Comparison of ENCODE assay signal across 11 cellular contexts in genomic region chr2:60213865-60214657, GRCh38.
A peak's percentile ranks its signal among the peaks of the same experiment; 100 is the strongest.
DNase-seq lines count a peak whose midpoint lies in the region; ATAC-seq and TF ChIP-seq lines count a peak whose summit lies in the region.
"Had no signal": no experiment of that assay in that cellular context is flagged by ENCODE, and none has a peak within 500 bp of the region (broad histone marks: within the 10 kb centered on the region; RNA-seq: fewer than 3 reads in every experiment).

No MANE protein-coding gene starts in this region.

- H3K4me1 Mint-ChIP-seq in osteocyte (ENCODE audit: unreplicated experiment): no peaks in the 10 kb centered on the region
- H3K4me1 Mint-ChIP-seq: activated CD4-positive, alpha-beta memory T cell treated with anti-CD3 and anti-CD28 coated beads, Interleukin-2, amount 10 ng/mL, durations not matched to agents 7 days and 5 days had no signal

- no peak overlapping the region for H2BK5ac ChIP-seq in mesendoderm (ENCODE audit: low read length)

- no peaks in the 10 kb centered on the region for H3K79me1 ChIP-seq in mesendoderm (ENCODE audit: low read length)

- peak; percentile 74 for DNase-seq in D341Med (ENCODE audit: low spot score)
- DNase-seq in MG63: peak; percentile 9
- DNase-seq in astrocyte of the hippocampus (ENCODE audit: low read depth, low spot score): peak; percentile 26
- peak; percentile 67 for DNase-seq in mesendoderm
- DNase-seq in stimulated activated CD8-positive, alpha-beta memory T cell treated with anti-CD3 and anti-CD28 coated beads, Interleukin-4, amount 100 ng/mL, for 48 hours: no peak
- no peak for DNase-seq in NAMALWA (ENCODE audit: low spot score)
- no peak for DNase-seq in osteocyte (ENCODE audit: extremely low spot score, unreplicated experiment)
- DNase-seq: activated CD4-positive, alpha-beta memory T cell treated with anti-CD3 and anti-CD28 coated beads, Interleukin-2, amount 10 ng/mL, durations not matched to agents 7 days and 5 days; KG1; stimulated activated CD4-positive, alpha-beta T cell treated with anti-CD3 and anti-CD28 coated beads, Interleukin-4, amount 100 ng/mL, for 4 hours had no signal

- no peak overlapping the region for H3K4me3 ChIP-seq in MG63
- no peak overlapping the region for H3K4me3 ChIP-seq in mesendoderm (ENCODE audit: low read length)

- H3K27ac Mint-ChIP-seq in osteocyte (ENCODE audit: unreplicated experiment): no peak overlapping the region
- H3K27ac Mint-ChIP-seq: activated CD4-positive, alpha-beta memory T cell treated with anti-CD3 and anti-CD28 coated beads, Interleukin-2, amount 10 ng/mL, durations not matched to agents 7 days and 5 days had no signal

- H3K79me2 ChIP-seq in mesendoderm (ENCODE audit: control insufficient read depth, insufficient read depth, low read length): no peaks in the 10 kb centered on the region

- no peak overlapping the region for H3K56ac ChIP-seq in mesendoderm (ENCODE audit: low read length)

- H3K9ac ChIP-seq in mesendoderm (ENCODE audit: low read length): no peak overlapping the region

- H4K5ac ChIP-seq in mesendoderm (ENCODE audit: low read length): no peak overlapping the region

- H2AK5ac ChIP-seq in mesendoderm (ENCODE audit: low read length): no peak overlapping the region

- H3K36me3 ChIP-seq in MG63 (no peaks in the 10 kb centered on the region), mesendoderm (ENCODE audit: control insufficient read depth, insufficient read depth, low read length) (no peaks in the 10 kb centered on the region)

- H3K4me3 Mint-ChIP-seq in osteocyte (ENCODE audit: unreplicated experiment): no peak overlapping the region
- H3K4me3 Mint-ChIP-seq: activated CD4-positive, alpha-beta memory T cell treated with anti-CD3 and anti-CD28 coated beads, Interleukin-2, amount 10 ng/mL, durations not matched to agents 7 days and 5 days had no signal

- no CpG with 5 or more reads among the region's 16 CpGs for WGBS in mesendoderm (ENCODE audit: extremely low coverage, insufficient coverage, low lambda C conversion rate)

- H3K27me3 ChIP-seq in MG63 (no peaks in the 10 kb centered on the region), mesendoderm (ENCODE audit: insufficient read depth, low read length, poor library complexity) (no peaks in the 10 kb centered on the region)

- H3K27ac ChIP-seq in mesendoderm (ENCODE audit: low read depth, low read length): no peak overlapping the region

- no peak overlapping the region for H3K4ac ChIP-seq in mesendoderm (ENCODE audit: low read depth, low read length)

- no peak overlapping the region for H2BK120ac ChIP-seq in mesendoderm (ENCODE audit: low read depth, low read length)

- H2BK15ac ChIP-seq in mesendoderm (replicated peaks; ENCODE audit: low read depth): no peak overlapping the region

- H3K9me3 ChIP-seq in MG63: no peaks in the 10 kb centered on the region

- peak overlapping the region; percentile 9 for H3K18ac ChIP-seq in mesendoderm (ENCODE audit: low read length)

- no peaks in the 10 kb centered on the region for H3K36me3 Mint-ChIP-seq in osteocyte (ENCODE audit: unreplicated experiment)

- H3K23ac ChIP-seq in mesendoderm (ENCODE audit: low read length): no peak overlapping the region

- no peak overlapping the region for H3K4me2 ChIP-seq in mesendoderm (ENCODE audit: low read length)

- H3K9me3 Mint-ChIP-seq in osteocyte (ENCODE audit: unreplicated experiment): no peaks in the 10 kb centered on the region
- H3K9me3 Mint-ChIP-seq: activated CD4-positive, alpha-beta memory T cell treated with anti-CD3 and anti-CD28 coated beads, Interleukin-2, amount 10 ng/mL, durations not matched to agents 7 days and 5 days had no signal

- peaks cover 2% of the 10 kb centered on the region for H3K4me1 ChIP-seq in mesendoderm (ENCODE audit: control insufficient read depth, low read depth, low read length)

- H4K8ac ChIP-seq in mesendoderm (ENCODE audit: low read depth, low read length): no peak overlapping the region

- no peak for TF ChIP-seq CTCF in osteocyte (IDR thresholded peaks at IDR 0.05)

- ATAC-seq in GM18505 (IDR thresholded peaks at IDR 0.05; ENCODE audit: unreplicated experiment): no peak

- peaks cover 5% of the 10 kb centered on the region for H3K27me3 Mint-ChIP-seq in osteocyte (ENCODE audit: unreplicated experiment)
- H3K27me3 Mint-ChIP-seq: activated CD4-positive, alpha-beta memory T cell treated with anti-CD3 and anti-CD28 coated beads, Interleukin-2, amount 10 ng/mL, durations not matched to agents 7 days and 5 days had no signal

- TF ChIP-seq POLR2A in GM18505 (IDR thresholded peaks at IDR 0.05; ENCODE audit: borderline replicate concordance, extremely low read depth, insufficient read depth, insufficient read length): no peak

Comparison
In these comparisons a context has a peak if more than half of its experiments do, and no peak if none do; other contexts are left out.
1. DNase-seq: peak in D341Med (single experiment), MG63 (single experiment), astrocyte of the hippocampus (single experiment) and mesendoderm (single experiment); none in stimulated activated CD8-positive, alpha-beta memory T cell treated with anti-CD3 and anti-CD28 coated beads, Interleukin-4, amount 100 ng/mL, for 48 hours (single experiment), NAMALWA (single experiment) and osteocyte (single experiment).